In the genomic region with DNA sequence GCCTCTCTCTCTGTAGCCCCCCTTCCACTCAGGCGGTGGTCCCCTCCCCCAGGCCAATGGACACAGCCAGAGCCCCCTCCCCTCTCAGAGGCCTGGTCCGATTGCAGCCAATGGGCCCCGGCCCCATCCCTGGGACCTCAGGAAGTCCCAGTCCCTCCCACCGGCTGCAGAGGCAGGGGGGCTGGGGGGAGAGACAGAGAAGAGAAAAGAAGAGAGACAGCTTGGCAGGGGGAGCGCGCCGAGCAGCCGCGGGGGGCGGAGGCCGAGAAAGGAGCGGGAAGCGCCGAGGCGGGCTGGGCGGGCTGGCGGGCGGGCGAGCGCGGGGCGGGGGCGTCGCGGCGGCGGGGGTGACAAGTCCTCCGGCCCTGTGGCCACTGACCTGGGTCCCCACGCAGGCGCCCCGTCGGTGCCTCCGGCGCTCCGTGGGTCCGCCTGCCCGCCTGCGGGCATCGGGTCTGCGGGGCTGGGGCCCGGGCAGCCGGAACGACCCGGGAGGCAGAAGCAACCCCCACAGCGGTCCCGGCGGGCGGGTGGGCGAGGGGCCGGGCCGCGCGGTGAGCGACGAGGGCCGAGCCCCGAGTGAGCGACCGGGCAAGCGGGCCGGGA, we compare ENCODE assay signal across 1 cellular context.
TF ChIP-seq lines count a peak whose summit lies in the region.

No MANE protein-coding gene starts in this region.

TF ChIP-seq in SK-N-SH, 30 proteins besides CTCF, POLR2A, EP300 and RAD21 (continued from another document):
- no peak for TF ChIP-seq JUND (IDR thresholded peaks at IDR 0.05)
- TF ChIP-seq FOSL2 (IDR thresholded peaks at IDR 0.05; ENCODE audit: borderline replicate concordance, low read depth) = no peak
- TF ChIP-seq GATA2 (CRISPR knock-in tag; IDR thresholded peaks at IDR 0.05) = no peak
- no peak for TF ChIP-seq FOXJ3 (CRISPR knock-in tag; IDR thresholded peaks at IDR 0.05)
- no peak for TF ChIP-seq MEF2A (IDR thresholded peaks at IDR 0.05; ENCODE audit: borderline replicate concordance, low read depth)
- no peak for TF ChIP-seq GABPA (IDR thresholded peaks at IDR 0.05; ENCODE audit: low read depth)
